1 cellular context compared by ENCODE assay signal in genomic region chr22:42160251-42160650, GRCh38.
TF ChIP-seq lines count a peak whose summit lies in the region.

No MANE protein-coding gene starts in this region.

TF ChIP-seq in K562, 482 proteins besides CTCF, POLR2A, EP300 and RAD21:
- no peak for TF ChIP-seq HMBOX1 (IDR thresholded peaks at IDR 0.05)
- no peak for TF ChIP-seq DDX20 (tag; IDR thresholded peaks at IDR 0.05; ENCODE audit: low read depth)
- TF ChIP-seq CBX1 (IDR thresholded peaks at IDR 0.05; ENCODE audit: low read depth): no peak
- no peak for TF ChIP-seq ZNF449 (CRISPR knock-in tag; IDR thresholded peaks at IDR 0.05)
- TF ChIP-seq TAF15 (IDR thresholded peaks at IDR 0.05; ENCODE audit: low read depth, low read length): no peak
- TF ChIP-seq SRSF9 (IDR thresholded peaks at IDR 0.05; ENCODE audit: borderline replicate concordance, low read depth, low read length): no peak
- no peak for TF ChIP-seq BRD4 (IDR thresholded peaks at IDR 0.05)
- TF ChIP-seq ZNF445 (CRISPR knock-in tag; IDR thresholded peaks at IDR 0.05; ENCODE audit: low read depth): no peak
- TF ChIP-seq ZNF583 (CRISPR knock-in tag; IDR thresholded peaks at IDR 0.05): no peak
- TF ChIP-seq HIVEP1 (CRISPR knock-in tag; IDR thresholded peaks at IDR 0.05): no peak
- TF ChIP-seq ZNF140 (CRISPR knock-in tag; IDR thresholded peaks at IDR 0.05): no peak
- TF ChIP-seq SIRT6 (IDR thresholded peaks at IDR 0.05; ENCODE audit: low read depth, low read length): no peak
- TF ChIP-seq ZNF282 (CRISPR knock-in tag; IDR thresholded peaks at IDR 0.05): no peak
- TF ChIP-seq NBN (IDR thresholded peaks at IDR 0.05; ENCODE audit: low read depth): no peak
- TF ChIP-seq SNAPC5 (CRISPR knock-in tag; IDR thresholded peaks at IDR 0.05): no peak
- TF ChIP-seq MCM3 (IDR thresholded peaks at IDR 0.05): no peak
TF ChIP-seq in K562: peak in this region for 0.
